17 cellular contexts compared by ENCODE assay signal in the genomic region with DNA sequence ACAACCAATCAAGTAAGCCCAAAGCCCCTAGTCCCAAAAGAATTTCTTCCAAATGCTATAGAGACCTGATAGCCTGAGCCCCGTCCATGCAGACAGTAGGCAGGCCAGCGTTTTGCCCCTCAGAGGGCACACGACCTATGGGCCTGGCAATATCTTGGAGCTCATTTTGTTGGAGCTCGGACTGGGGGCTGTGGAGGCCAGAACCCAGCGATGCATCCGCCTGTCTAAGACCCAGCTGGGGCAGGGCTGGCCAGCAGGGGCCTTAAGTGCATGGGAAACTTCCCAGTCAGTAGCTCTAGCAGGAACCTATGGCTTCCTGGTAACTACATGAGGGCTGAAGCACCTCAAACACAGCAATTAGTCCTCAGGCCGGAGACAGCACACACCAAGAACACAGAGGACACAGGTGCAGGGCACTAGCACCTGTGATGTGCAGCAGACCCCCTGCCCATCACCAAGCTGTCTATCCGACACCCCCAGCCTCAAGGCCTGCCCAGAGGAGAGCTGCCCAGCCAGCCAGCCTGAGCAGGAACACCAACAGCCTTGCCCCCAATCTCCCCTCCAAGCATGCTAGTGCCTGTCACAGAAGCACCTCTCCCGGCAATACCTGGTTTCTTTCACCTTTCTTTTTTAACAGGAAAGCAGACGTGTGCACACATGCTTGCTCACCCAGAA. TPM values are rescaled to one million over a fixed set of nuclear protein-coding genes. Genes with fewer than 3 reads are reported as not detected.
DNase-seq lines count a peak whose midpoint lies in the region; ATAC-seq, FAIRE-seq and TF ChIP-seq lines count a peak whose summit lies in the region.
"Had no signal": no experiment of that assay in that cellular context is flagged by ENCODE, and none has a peak within 500 bp of the region (broad histone marks: within the 10 kb centered on the region; RNA-seq: fewer than 3 reads in every experiment).

No MANE protein-coding gene starts in this region.

- peaks cover 6 to 19% of the 10 kb centered on the region in 2 donors for H3K36me3 ChIP-seq in kidney (ENCODE audit: control insufficient read depth in 1 of 2, insufficient read depth in 2 of 2, low read length in 2 of 2)
- no peaks in the 10 kb centered on the region for H3K36me3 ChIP-seq in Karpas-422 (ENCODE audit: insufficient read depth, low read length)

- peaks cover 26% of the 10 kb centered on the region for H3K4me1 Mint-ChIP-seq in activated naive CD8-positive, alpha-beta T cell (ENCODE audit: low read depth)
- H3K4me1 Mint-ChIP-seq in activated naive CD8-positive, alpha-beta T cell treated with anti-CD3 and anti-CD28 coated beads for 36 hours: peaks cover 23% of the 10 kb centered on the region
- H3K4me1 Mint-ChIP-seq in chondrocyte (ENCODE audit: low read depth): peaks cover 5% of the 10 kb centered on the region
- peaks cover 11% of the 10 kb centered on the region for H3K4me1 Mint-ChIP-seq in stimulated activated effector memory CD8-positive, alpha-beta T cell treated with anti-CD3 and anti-CD28 coated beads, Interleukin-12 subunit alpha, Interleukin-12 subunit beta, amount 100 ng/mL, for 72 hours

- no peak for FAIRE-seq in kidney (lab: Jason Lieb, UNC)
- FAIRE-seq: GM18507 had no signal

- H3K4me3 ChIP-seq in kidney (ENCODE audit: low read length in 2 of 2) (no peak overlapping the region), Karpas-422 (ENCODE audit: low read length) (no peak overlapping the region)
- H3K4me3 ChIP-seq: BLaER1 treated with 17β-estradiol and CSF1 and Interleukin-3, amounts not matched to agents 10 nM and 100 nM; GM23338 had no signal

- no peak for DNase-seq in activated naive CD8-positive, alpha-beta T cell treated with anti-CD3 and anti-CD28 coated beads for 36 hours
- DNase-seq in chondrocyte (ENCODE audit: low spot score): peak; percentile 59
- DNase-seq in kidney: peak; percentile 40
- DNase-seq in stimulated activated effector memory CD8-positive, alpha-beta T cell treated with anti-CD3 and anti-CD28 coated beads, Interleukin-12 subunit alpha, Interleukin-12 subunit beta, amount 100 ng/mL, for 72 hours (ENCODE audit: low spot score in 2 of 2): no peak
- DNase-seq in Karpas-422: no peak
- DNase-seq: 8988T; AML-193; Calu3; CD4-positive, alpha-beta T cell; DMS 273 treated with DMSO at 0.1 percent for 48 hours; H9 had no signal

- peaks cover 8% of the 10 kb centered on the region for H3K36me3 Mint-ChIP-seq in activated naive CD8-positive, alpha-beta T cell
- peaks cover 8% of the 10 kb centered on the region for H3K36me3 Mint-ChIP-seq in activated naive CD8-positive, alpha-beta T cell treated with anti-CD3 and anti-CD28 coated beads for 36 hours
- H3K36me3 Mint-ChIP-seq in chondrocyte (ENCODE audit: low read depth): peaks cover 2% of the 10 kb centered on the region
- H3K36me3 Mint-ChIP-seq in stimulated activated effector memory CD8-positive, alpha-beta T cell treated with anti-CD3 and anti-CD28 coated beads, Interleukin-12 subunit alpha, Interleukin-12 subunit beta, amount 100 ng/mL, for 72 hours: no peaks in the 10 kb centered on the region

- intact Hi-C loops in kidney (cut with DNase I): no loop called here

- no peaks in the 10 kb centered on the region for H3K9me3 Mint-ChIP-seq in activated naive CD8-positive, alpha-beta T cell (ENCODE audit: low read depth)
- no peaks in the 10 kb centered on the region for H3K9me3 Mint-ChIP-seq in activated naive CD8-positive, alpha-beta T cell treated with anti-CD3 and anti-CD28 coated beads for 36 hours
- no peaks in the 10 kb centered on the region for H3K9me3 Mint-ChIP-seq in chondrocyte (ENCODE audit: low read depth)
- no peaks in the 10 kb centered on the region for H3K9me3 Mint-ChIP-seq in stimulated activated effector memory CD8-positive, alpha-beta T cell treated with anti-CD3 and anti-CD28 coated beads, Interleukin-12 subunit alpha, Interleukin-12 subunit beta, amount 100 ng/mL, for 72 hours
- H3K9me3 Mint-ChIP-seq: CD4-positive, alpha-beta T cell; GM23338; H9 had no signal

- H3K4me3 Mint-ChIP-seq in activated naive CD8-positive, alpha-beta T cell: no peak overlapping the region
- H3K4me3 Mint-ChIP-seq in activated naive CD8-positive, alpha-beta T cell treated with anti-CD3 and anti-CD28 coated beads for 36 hours: no peak overlapping the region
- no peak overlapping the region for H3K4me3 Mint-ChIP-seq in chondrocyte (ENCODE audit: unreplicated experiment)
- H3K4me3 Mint-ChIP-seq in stimulated activated effector memory CD8-positive, alpha-beta T cell treated with anti-CD3 and anti-CD28 coated beads, Interleukin-12 subunit alpha, Interleukin-12 subunit beta, amount 100 ng/mL, for 72 hours: no peak overlapping the region
- H3K4me3 Mint-ChIP-seq: CD4-positive, alpha-beta T cell; GM23338; H9 had no signal

- no peaks in the 10 kb centered on the region for H3K27me3 ChIP-seq in Karpas-422 (ENCODE audit: low read length)
- H3K27me3 ChIP-seq: BLaER1 treated with 17β-estradiol and CSF1 and Interleukin-3, amounts not matched to agents 10 nM and 100 nM had no signal

- no peaks in the 10 kb centered on the region for H3K27me3 Mint-ChIP-seq in activated naive CD8-positive, alpha-beta T cell
- H3K27me3 Mint-ChIP-seq in activated naive CD8-positive, alpha-beta T cell treated with anti-CD3 and anti-CD28 coated beads for 36 hours: no peaks in the 10 kb centered on the region
- H3K27me3 Mint-ChIP-seq in chondrocyte (ENCODE audit: low read depth): no peaks in the 10 kb centered on the region
- H3K27me3 Mint-ChIP-seq: CD4-positive, alpha-beta T cell had no signal

- ATAC-seq in stimulated activated effector memory CD8-positive, alpha-beta T cell treated with anti-CD3 and anti-CD28 coated beads, Interleukin-12 subunit alpha, Interleukin-12 subunit beta, amount 100 ng/mL, for 72 hours: no peak
- no peak for ATAC-seq in HG03196 (IDR thresholded peaks at IDR 0.05; ENCODE audit: unreplicated experiment)
- no peak for ATAC-seq in GM18873 (IDR thresholded peaks at IDR 0.05; ENCODE audit: low FRiP score, unreplicated experiment)
- ATAC-seq: GM23338 had no signal

- no peak overlapping the region for H3K27ac ChIP-seq in kidney (ENCODE audit: low read depth in 2 of 2, low read length in 2 of 2)
- no peak overlapping the region for H3K27ac ChIP-seq in Karpas-422 (ENCODE audit: low read length)
- H3K27ac ChIP-seq: BLaER1 treated with 17β-estradiol and CSF1 and Interleukin-3, amounts not matched to agents 10 nM and 100 nM had no signal

- TF ChIP-seq CTCF in chondrocyte (IDR thresholded peaks at IDR 0.05): no peak
- TF ChIP-seq CTCF in kidney (IDR thresholded peaks at IDR 0.05; ENCODE audit: borderline replicate concordance, extremely low read depth, insufficient read depth): no peak

- no peaks in the 10 kb centered on the region for H3K79me2 ChIP-seq in Karpas-422 (ENCODE audit: low read length)

- no peaks in the 10 kb centered on the region for H3K9me2 ChIP-seq in Karpas-422 (replicated peaks; ENCODE audit: insufficient read depth, low read length)

- peak overlapping the region; percentile 72 for H3K27ac Mint-ChIP-seq in activated naive CD8-positive, alpha-beta T cell
- H3K27ac Mint-ChIP-seq in activated naive CD8-positive, alpha-beta T cell treated with anti-CD3 and anti-CD28 coated beads for 36 hours: no peak overlapping the region
- no peak overlapping the region for H3K27ac Mint-ChIP-seq in chondrocyte (ENCODE audit: unreplicated experiment)
- peak overlapping the region; percentile 23 for H3K27ac Mint-ChIP-seq in stimulated activated effector memory CD8-positive, alpha-beta T cell treated with anti-CD3 and anti-CD28 coated beads, Interleukin-12 subunit alpha, Interleukin-12 subunit beta, amount 100 ng/mL, for 72 hours
- H3K27ac Mint-ChIP-seq: CD4-positive, alpha-beta T cell; GM23338; H9 had no signal

- no peaks in the 10 kb centered on the region for H4K20me1 ChIP-seq in Karpas-422 (ENCODE audit: insufficient read depth, low read depth, low read length)

- no peak overlapping the region for H3K4me2 ChIP-seq in Karpas-422 (ENCODE audit: low read depth, low read length, poor library complexity, severe bottlenecking)
- H3K4me2 ChIP-seq: BLaER1 treated with 17β-estradiol and CSF1 and Interleukin-3, amounts not matched to agents 10 nM and 100 nM; GM23338 had no signal

- H3K4me1 ChIP-seq in kidney (ENCODE audit: control insufficient read depth in 1 of 2, insufficient read depth in 1 of 2, low read depth in 1 of 2, low read length in 2 of 2) (no peaks in the 10 kb centered on the region), Karpas-422 (ENCODE audit: low read length) (no peaks in the 10 kb centered on the region)

- H2AFZ ChIP-seq in Karpas-422 (ENCODE audit: low read length): no peak overlapping the region
- H2AFZ ChIP-seq: GM23338 had no signal

- H3K9me3 ChIP-seq in kidney (ENCODE audit: control insufficient read depth in 1 of 2, low read length in 2 of 2): no peaks in the 10 kb centered on the region
- no peaks in the 10 kb centered on the region for H3K9me3 ChIP-seq in Karpas-422 (ENCODE audit: low read length)
- H3K9me3 ChIP-seq: BLaER1 treated with 17β-estradiol and CSF1 and Interleukin-3, amounts not matched to agents 10 nM and 100 nM had no signal

- H3K9ac ChIP-seq in kidney (ENCODE audit: low read length in 2 of 2) (no peak overlapping the region), Karpas-422 (ENCODE audit: low read length) (no peak overlapping the region)
- H3K9ac ChIP-seq: BLaER1 treated with 17β-estradiol and CSF1 and Interleukin-3, amounts not matched to agents 10 nM and 100 nM had no signal

RNA-seq across cellular contexts. Expression of gene ARL6IP4, which starts 50.8 kb away (rescaled TPM):
- total RNA-seq in activated naive CD8-positive, alpha-beta T cell treated with anti-CD3 and anti-CD28 coated beads for 36 hours: 100 to 1,000 TPM; 165 to 168 TPM
- 145 to 165 TPM (median 146 TPM) in 3 replicates for total RNA-seq in chondrocyte
- 168 TPM for total RNA-seq in kidney
- polyA plus RNA-seq in kidney (ENCODE audit: insufficient read depth, low read depth, low replicate concordance): 362 TPM
- total RNA-seq in Karpas-422 (2014; rRNA removed; shearing (Covaris generic); ENCODE audit: low replicate concordance): 85.1 and 210 TPM in 2 replicates

RNA-seq across cellular contexts. Expression of gene OGFOD2, which starts 56.3 kb away (rescaled TPM):
- 10 to 100 TPM; 26.8 to 31.8 TPM for total RNA-seq in activated naive CD8-positive, alpha-beta T cell treated with anti-CD3 and anti-CD28 coated beads for 36 hours
- 12.0 to 13.7 TPM (median 13.5 TPM) in 3 replicates for total RNA-seq in chondrocyte
- 22.9 TPM for total RNA-seq in kidney
- 27.5 TPM for polyA plus RNA-seq in kidney (ENCODE audit: insufficient read depth, low read depth, low replicate concordance)
- total RNA-seq in Karpas-422 (2014; rRNA removed; shearing (Covaris generic); ENCODE audit: low replicate concordance): 8.5 and 28.8 TPM in 2 replicates

Comparison
In these comparisons a context has a peak if more than half of its experiments do, and no peak if none do; other contexts are left out.
1. H3K27ac Mint-ChIP-seq: peak in activated naive CD8-positive, alpha-beta T cell (single experiment) and stimulated activated effector memory CD8-positive, alpha-beta T cell treated with anti-CD3 and anti-CD28 coated beads, Interleukin-12 subunit alpha, Interleukin-12 subunit beta, amount 100 ng/mL, for 72 hours (single experiment); none in activated naive CD8-positive, alpha-beta T cell treated with anti-CD3 and anti-CD28 coated beads for 36 hours (single experiment) and chondrocyte (single experiment).
2. DNase-seq: peak in chondrocyte (single experiment) and kidney (single experiment); none in activated naive CD8-positive, alpha-beta T cell treated with anti-CD3 and anti-CD28 coated beads for 36 hours (single experiment), stimulated activated effector memory CD8-positive, alpha-beta T cell treated with anti-CD3 and anti-CD28 coated beads, Interleukin-12 subunit alpha, Interleukin-12 subunit beta, amount 100 ng/mL, for 72 hours (0 of 2) and Karpas-422 (single experiment).